Comparison of ENCODE assay signal across 24 cellular contexts in the genomic region with DNA sequence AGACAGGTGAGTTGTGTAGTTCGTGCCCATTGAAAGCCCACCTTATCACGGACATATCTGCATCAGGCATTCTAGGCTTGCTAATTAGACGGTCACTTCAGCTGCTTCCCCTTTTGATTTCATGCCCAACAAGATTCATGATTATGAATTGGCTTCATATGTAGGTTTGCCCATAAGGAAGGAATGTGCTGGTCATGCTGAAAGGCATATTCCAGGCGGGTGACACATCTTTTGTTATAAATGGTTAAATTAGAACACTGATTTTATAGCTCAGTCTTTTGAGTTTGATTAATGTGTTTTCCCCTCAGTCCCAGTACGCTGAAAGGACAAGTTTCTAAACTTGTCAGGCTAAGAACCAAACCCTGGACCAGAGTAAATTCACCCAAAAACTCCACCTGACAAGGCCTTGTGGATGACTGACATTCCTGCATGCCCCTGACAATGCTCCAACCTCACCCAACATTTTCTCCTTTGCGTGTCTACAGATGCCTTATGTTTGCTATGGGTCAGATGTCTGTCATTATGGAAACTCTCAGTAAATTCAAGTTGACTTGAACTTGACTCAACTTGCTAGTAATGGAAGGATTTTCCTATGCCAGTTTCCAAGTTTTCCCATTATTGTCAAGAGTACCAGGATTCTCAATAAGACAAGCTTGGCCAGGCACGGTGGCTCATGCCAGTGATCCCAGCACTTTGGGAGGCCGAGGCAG.
"Had no signal": no experiment of that assay in that cellular context is flagged by ENCODE, and none has a peak within 500 bp of the region (broad histone marks: within the 10 kb centered on the region; RNA-seq: fewer than 3 reads in every experiment).

No MANE protein-coding gene starts in this region.

- H3K9me3 ChIP-seq: body of pancreas, ovary, uterus had no signal

- H3K27me3 ChIP-seq: body of pancreas, cardiac muscle cell, ovary had no signal

- ATAC-seq: body of pancreas; left colon; sciatic nerve; stimulated activated memory B cell treated with anti-CD40 and anti-IgM and Interleukin-4, amounts not matched to agents 10 μg/mL and 1 μg/mL and 100 μg/mL, for 72 hours; stimulated activated naive CD8-positive, alpha-beta T cell treated with anti-CD3 and anti-CD28 coated beads, Interleukin-15, amount 100 ng/mL, for 72 hours had no signal

- DNase-seq: activated CD4-positive, alpha-beta T cell treated with anti-CD3 and anti-CD28 coated beads for 4 hours; activated CD4-positive, alpha-beta T cell treated with anti-CD3 and anti-CD28 coated beads, Interleukin-2, amount 50 U/mL, for 48 hours; activated CD4-positive, CD25-positive, alpha-beta regulatory T cell; activated CD8-positive, alpha-beta memory T cell treated with anti-CD3 and anti-CD28 coated beads for 24 hours; activated effector memory CD4-positive, alpha-beta T cell treated with Interleukin-2 at 50 U/mL for 16 hours; activated naive CD4-positive, alpha-beta T cell treated with Interleukin-2 at 50 U/mL for 16 hours; anterior cingulate cortex; body of pancreas; head of caudate nucleus; hippocampal formation; kidney; left colon; mammary epithelial cell; ovary; small intestine; stimulated activated CD4-positive, alpha-beta T cell treated with anti-CD3 and anti-CD28 coated beads, Interleukin-1b, Interleukin-23, amount 100 ng/mL, for 48 hours; stimulated activated CD4-positive, alpha-beta T cell treated with anti-CD3 and anti-CD28 coated beads, Interleukin-4, amount 100 ng/mL, for 4 hours; stimulated activated CD8-positive, alpha-beta memory T cell treated with anti-CD3 and anti-CD28 coated beads, Interleukin-4, amount 100 ng/mL, for 48 hours; stimulated activated naive CD8-positive, alpha-beta T cell treated with anti-CD3 and anti-CD28 coated beads, Interleukin-15, amount 100 ng/mL, for 72 hours; substantia nigra; uterus had no signal

- H3K27ac ChIP-seq: body of pancreas, cardiac muscle cell, ovary, uterus had no signal

- H3K36me3 ChIP-seq: cardiac muscle cell, ovary, uterus had no signal

- H3K4me1 ChIP-seq: uterus had no signal

- H3K4me3 ChIP-seq: body of pancreas, cardiac muscle cell, ovary, uterus had no signal
